Comparison of ENCODE assay signal across 15 cellular contexts in genomic region chr7:33764752-33765451, GRCh38.
DNase-seq lines count a peak whose midpoint lies in the region; ATAC-seq and TF ChIP-seq lines count a peak whose summit lies in the region.
"Had no signal": no experiment of that assay in that cellular context is flagged by ENCODE, and none has a peak within 500 bp of the region (broad histone marks: within the 10 kb centered on the region; RNA-seq: fewer than 3 reads in every experiment).

No MANE protein-coding gene starts in this region.

- DNase-seq in AG10803 (ENCODE audit: low read depth) (peak; percentile 66), Karpas-422 (peak; percentile 16), epithelial cell of esophagus (ENCODE audit: low read depth) (peak; percentile 78), lung (ENCODE audit: low spot score) (no peak), NCI-H526 treated with DMSO at 0.1 percent for 48 hours (lab: John Stamatoyannopoulos, UW) (no peak), ACHN (no peak), OCI-M1 (lab: John Stamatoyannopoulos, UW) (no peak), sciatic nerve (ENCODE audit: low spot score) (no peak)
- DNase-seq: activated CD4-positive, alpha-beta T cell treated with anti-CD3 and anti-CD28 coated beads, Interleukin-2, amount 50 U/mL, for 4 hours; AML-193; esophagus squamous epithelium; islet precursor cell; NCI-H2171; occipital lobe had no signal

- TF ChIP-seq CTCF in AG10803 (conservative IDR thresholded peaks at IDR 0.05; ENCODE audit: low read length), result no peak
- no peak for TF ChIP-seq CTCF in epithelial cell of esophagus (IDR thresholded peaks at IDR 0.05; ENCODE audit: insufficient read depth, low read depth, low read length, missing control alignments)
- no peak for TF ChIP-seq CTCF in lung (IDR thresholded peaks at IDR 0.05; ENCODE audit: control extremely low read depth, extremely low read depth)

- H3K79me2 ChIP-seq in Karpas-422 (ENCODE audit: low read length), result no peaks in the 10 kb centered on the region

- H3K9me3 ChIP-seq in Karpas-422 (ENCODE audit: low read length), result no peaks in the 10 kb centered on the region
- no peaks in the 10 kb centered on the region for H3K9me3 ChIP-seq in lung (ENCODE audit: control insufficient read depth in 2 of 2, insufficient read depth in 1 of 2, low read length in 1 of 2)
- H3K9me3 ChIP-seq: esophagus squamous epithelium had no signal

- H3K27ac ChIP-seq in Karpas-422 (ENCODE audit: low read length) (no peak overlapping the region), lung (ENCODE audit: low read depth in 1 of 2, low read length in 1 of 2) (no peak overlapping the region)
- H3K27ac ChIP-seq: esophagus squamous epithelium had no signal

- WGBS in lung, 2 donors, result 52 to 77% methylated on average over 7 of the region's 7 CpGs

- H3K4me1 ChIP-seq in Karpas-422 (ENCODE audit: low read length) (no peaks in the 10 kb centered on the region), lung (ENCODE audit: control insufficient read depth in 2 of 2, insufficient read depth in 2 of 2, low read length in 2 of 2) (no peaks in the 10 kb centered on the region)
- H3K4me1 ChIP-seq: esophagus squamous epithelium had no signal

- H3K36me3 ChIP-seq in Karpas-422 (ENCODE audit: insufficient read depth, low read length) (no peaks in the 10 kb centered on the region), lung (ENCODE audit: control insufficient read depth in 2 of 2, insufficient read depth in 2 of 2, low read length in 2 of 2) (no peaks in the 10 kb centered on the region)
- H3K36me3 ChIP-seq: esophagus squamous epithelium had no signal

- H3K4me3 ChIP-seq in AG10803 (ENCODE audit: low read length), result no peak overlapping the region
- no peak overlapping the region for H3K4me3 ChIP-seq in Karpas-422 (ENCODE audit: low read length)
- no peak overlapping the region for H3K4me3 ChIP-seq in epithelial cell of esophagus (ENCODE audit: low read length)
- no peak overlapping the region for H3K4me3 ChIP-seq in lung
- H3K4me3 ChIP-seq: esophagus squamous epithelium had no signal

- peak; percentile 27 for ATAC-seq in lung (ENCODE audit: insufficient read depth, low FRiP score)
- ATAC-seq in sciatic nerve, result no peak
- ATAC-seq: Panc1 had no signal

- no peaks in the 10 kb centered on the region for H3K9me2 ChIP-seq in Karpas-422 (replicated peaks; ENCODE audit: insufficient read depth, low read length)

- H3K4me2 ChIP-seq in Karpas-422 (ENCODE audit: low read depth, low read length, poor library complexity, severe bottlenecking), result no peak overlapping the region

- in situ Hi-C loops in ACHN (cut with HindIII; ENCODE audit: low pct_ligation_motif_present, low pct_unique_long_range_greater_than_20kb, low sequenced_read_pairs), result no loop called here

- intact Hi-C loops in sciatic nerve (cut with DNase I), result loop anchor here (10.0 kb wide), 1 partner anchor 140 kb away; the partner anchor contains the start of gene BMPER

- no peak overlapping the region for H3K9ac ChIP-seq in Karpas-422 (ENCODE audit: low read length)

- no peaks in the 10 kb centered on the region for H3K27me3 ChIP-seq in Karpas-422 (ENCODE audit: low read length)
- H3K27me3 ChIP-seq in lung (ENCODE audit: control insufficient read depth, insufficient read depth), result no peaks in the 10 kb centered on the region
- H3K27me3 ChIP-seq: esophagus squamous epithelium had no signal

- no peaks in the 10 kb centered on the region for H4K20me1 ChIP-seq in Karpas-422 (ENCODE audit: insufficient read depth, low read depth, low read length)

- no peak overlapping the region for H2AFZ ChIP-seq in Karpas-422 (ENCODE audit: low read length)

Comparison
In these comparisons a context has a peak if more than half of its experiments do, and no peak if none do; other contexts are left out.
1. DNase-seq: peak in AG10803 (single experiment), Karpas-422 (single experiment) and epithelial cell of esophagus (single experiment); none in lung (single experiment), NCI-H526 treated with DMSO at 0.1 percent for 48 hours (single experiment), ACHN (single experiment), OCI-M1 (single experiment) and sciatic nerve (single experiment).